In the genomic region with DNA sequence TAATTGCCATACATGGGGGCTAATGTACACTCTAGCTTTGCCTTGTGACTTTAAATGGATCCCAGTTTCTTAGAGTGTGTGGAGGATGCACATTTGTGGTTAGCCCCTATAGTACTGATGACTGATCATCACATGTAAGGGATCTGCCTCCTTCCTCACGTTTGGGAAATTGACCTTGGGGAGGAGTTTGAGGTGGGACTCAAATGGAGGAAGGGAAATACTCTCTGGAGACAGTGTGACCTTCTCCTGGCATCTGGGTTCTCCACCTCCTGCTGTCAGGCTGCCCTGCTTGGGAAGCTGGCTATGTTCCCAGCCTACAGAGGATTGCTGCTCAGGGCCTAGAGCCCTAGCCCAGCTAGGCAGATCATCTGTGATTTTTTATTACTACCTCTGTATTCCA, we compare ENCODE assay signal across 11 cellular contexts. TPM values are rescaled to one million over a fixed set of nuclear protein-coding genes. Genes with fewer than 3 reads are reported as not detected.
A peak's percentile ranks its signal among the peaks of the same experiment; 100 is the strongest.
DNase-seq lines count a peak whose midpoint lies in the region; ATAC-seq, FAIRE-seq and TF ChIP-seq lines count a peak whose summit lies in the region.
"Had no signal": no experiment of that assay in that cellular context is flagged by ENCODE, and none has a peak within 500 bp of the region (broad histone marks: within the 10 kb centered on the region; RNA-seq: fewer than 3 reads in every experiment).

No MANE protein-coding gene starts in this region.

- intact Hi-C loops in kidney (cut with DNase I): no loop called here

- H3K4me1 ChIP-seq in BE2C: peaks cover 41% of the 10 kb centered on the region
- H3K4me1 ChIP-seq in kidney (ENCODE audit: control insufficient read depth in 1 of 2, insufficient read depth in 1 of 2, low read depth in 1 of 2, low read length in 2 of 2): peaks cover 18 to 26% of the 10 kb centered on the region in 2 donors

- no peak overlapping the region for H3K27ac ChIP-seq in kidney (ENCODE audit: low read depth in 2 of 2, low read length in 2 of 2)
- H3K27ac ChIP-seq: ovary had no signal

- no peaks in the 10 kb centered on the region for H3K9me3 ChIP-seq in BE2C
- no peaks in the 10 kb centered on the region for H3K9me3 ChIP-seq in MG63
- no peaks in the 10 kb centered on the region for H3K9me3 ChIP-seq in kidney (ENCODE audit: control insufficient read depth in 1 of 2, low read length in 2 of 2)
- H3K9me3 ChIP-seq: ovary had no signal

- TF ChIP-seq CTCF in BE2C (IDR thresholded peaks at IDR 0.05; ENCODE audit: low read depth, low read length): no peak
- TF ChIP-seq CTCF in kidney (IDR thresholded peaks at IDR 0.05; ENCODE audit: borderline replicate concordance, extremely low read depth, insufficient read depth): no peak

- DNase-seq in BE2C (peak; percentile 66), MG63 (peak; percentile 67), cerebellar cortex (ENCODE audit: low spot score) (peak; percentile 69), midbrain (lab: John Stamatoyannopoulos, UW) (peak; percentile 29), kidney (no peak), NCI-H345 treated with DMSO at 0.1 percent for 48 hours (lab: John Stamatoyannopoulos, UW; ENCODE audit: unreplicated experiment) (no peak), cortex of kidney (lab: John Stamatoyannopoulos, UW) (no peak)
- DNase-seq: activated T-cell treated with anti-CD3 and anti-CD28 coated beads for 4 hours, T-cell had no signal

- FAIRE-seq in kidney (lab: Jason Lieb, UNC): no peak

- H3K27me3 ChIP-seq in BE2C: no peaks in the 10 kb centered on the region
- H3K27me3 ChIP-seq in MG63: no peaks in the 10 kb centered on the region
- H3K27me3 ChIP-seq: ovary had no signal

- no peak for ATAC-seq in HG03280 (IDR thresholded peaks at IDR 0.05; ENCODE audit: unreplicated experiment)
- ATAC-seq: T-cell had no signal

- H3K4me3 ChIP-seq in BE2C (ENCODE audit: low read depth, low read length) (no peak overlapping the region), MG63 (no peak overlapping the region), kidney (ENCODE audit: low read length in 2 of 2) (no peak overlapping the region)
- H3K4me3 ChIP-seq: ovary had no signal

- H3K9ac ChIP-seq in kidney (ENCODE audit: low read length in 2 of 2): no peak overlapping the region

- H3K36me3 ChIP-seq in BE2C (no peaks in the 10 kb centered on the region), MG63 (no peaks in the 10 kb centered on the region), kidney (ENCODE audit: control insufficient read depth in 1 of 2, insufficient read depth in 2 of 2, low read length in 2 of 2) (no peaks in the 10 kb centered on the region)
- H3K36me3 ChIP-seq: ovary had no signal

RNA-seq across cellular contexts. Expression of a gene that starts 48.7 kb away (rescaled TPM):
- polyA plus RNA-seq in BE2C (2012; ENCODE audit: insufficient read depth, insufficient read length, low read depth): 11.2 TPM
- total RNA-seq in MG63 (2014; rRNA removed; shearing (Covaris generic); ENCODE audit: low replicate concordance): not detected in 2 replicates
- 13.8 TPM for total RNA-seq in kidney
- 2.8 TPM for polyA plus RNA-seq in kidney (ENCODE audit: insufficient read depth, low read depth, low replicate concordance)

Comparison
In these comparisons a context has a peak if more than half of its experiments do, and no peak if none do; other contexts are left out.
1. DNase-seq: peak in BE2C (single experiment), MG63 (single experiment), cerebellar cortex (single experiment) and midbrain (single experiment); none in kidney (single experiment), NCI-H345 treated with DMSO at 0.1 percent for 48 hours (single experiment) and cortex of kidney (single experiment).
2. RNA of a gene that starts 48.7 kb away (total RNA-seq): 13.8 TPM in kidney (single experiment); not detected in MG63; every median in the first group is over 10 times any median in the second.